In the genomic region with DNA sequence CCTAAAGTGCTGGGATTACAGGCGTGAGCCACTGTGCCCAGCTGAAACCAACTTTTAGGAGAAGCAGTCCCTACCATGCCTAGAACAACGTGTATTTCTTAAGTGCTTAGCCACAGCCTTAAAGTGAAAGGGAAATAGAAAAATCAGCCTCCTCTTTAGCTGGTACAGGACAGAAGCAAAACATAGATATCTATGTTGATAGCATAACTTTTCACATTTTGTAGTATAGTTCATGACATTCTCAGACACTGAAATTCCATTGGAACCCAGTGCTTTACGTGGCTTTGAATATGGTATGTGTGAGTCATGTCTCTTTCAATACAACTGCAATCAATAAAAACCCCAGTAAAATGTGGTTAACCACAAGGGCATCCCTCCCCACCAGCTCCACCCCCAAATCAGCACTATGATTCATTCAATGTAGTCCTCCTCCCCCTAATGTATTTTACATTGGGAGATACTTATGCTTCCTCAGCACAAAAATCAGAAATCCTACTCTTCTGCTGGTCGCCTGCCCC, we compare ENCODE assay signal across 8 cellular contexts. TPM values are rescaled to one million over a fixed set of nuclear protein-coding genes. Genes with fewer than 3 reads are reported as not detected.
DNase-seq lines count a peak whose midpoint lies in the region; ATAC-seq and TF ChIP-seq lines count a peak whose summit lies in the region.

No MANE protein-coding gene starts in this region.

- H3K36me3 Mint-ChIP-seq in activated naive CD4-positive, alpha-beta T cell treated with anti-CD3 and anti-CD28 coated beads, Interleukin-2, amount 50 U/mL, for 24 hours, result no peaks in the 10 kb centered on the region

- H3K4me3 Mint-ChIP-seq in activated naive CD4-positive, alpha-beta T cell treated with anti-CD3 and anti-CD28 coated beads, Interleukin-2, amount 50 U/mL, for 24 hours, result no peak overlapping the region

- no peaks in the 10 kb centered on the region for H3K4me1 ChIP-seq in mucosa of descending colon (ENCODE audit: low read depth)

- H3K9me3 Mint-ChIP-seq in activated naive CD4-positive, alpha-beta T cell treated with anti-CD3 and anti-CD28 coated beads, Interleukin-2, amount 50 U/mL, for 24 hours, result no peaks in the 10 kb centered on the region

- peaks cover 24% of the 10 kb centered on the region for H3K27me3 Mint-ChIP-seq in activated naive CD4-positive, alpha-beta T cell treated with anti-CD3 and anti-CD28 coated beads, Interleukin-2, amount 50 U/mL, for 24 hours

- H3K27ac Mint-ChIP-seq in activated naive CD4-positive, alpha-beta T cell treated with anti-CD3 and anti-CD28 coated beads, Interleukin-2, amount 50 U/mL, for 24 hours, result peak overlapping the region; percentile 84

- H3K4me1 Mint-ChIP-seq in activated naive CD4-positive, alpha-beta T cell treated with anti-CD3 and anti-CD28 coated beads, Interleukin-2, amount 50 U/mL, for 24 hours, result peaks cover 11% of the 10 kb centered on the region

- ATAC-seq in GM18867 (IDR thresholded peaks at IDR 0.05; ENCODE audit: unreplicated experiment) (peak; percentile 84), HG02943 (IDR thresholded peaks at IDR 0.05; ENCODE audit: low read depth, unreplicated experiment) (peak; percentile 71), mucosa of descending colon (no peak)

- H3K4me3 ChIP-seq in mucosa of descending colon, result no peak overlapping the region

- intact Hi-C loops in mucosa of descending colon (cut with DNase I, micrococcal nuclease), result no loop called here

- DNase-seq in RPMI7951 (ENCODE audit: low read depth) (peak; percentile 97), non-pigmented ciliary epithelial cell (ENCODE audit: low read depth) (peak; percentile 98), mucosa of descending colon (no peak), mesenteric fat pad (ENCODE audit: low spot score) (no peak), NCI-H2029 treated with DMSO at 0.1 percent for 48 hours (lab: John Stamatoyannopoulos, UW) (no peak)

- H3K36me3 ChIP-seq in mucosa of descending colon (ENCODE audit: low read depth), result no peaks in the 10 kb centered on the region

- H3K9me3 ChIP-seq in mucosa of descending colon, result no peaks in the 10 kb centered on the region

- TF ChIP-seq CTCF in mucosa of descending colon (IDR thresholded peaks at IDR 0.05), result no peak

RNA-seq across cellular contexts. Expression of a gene that starts 32.1 kb away (rescaled TPM):
- 11.3 and 18.7 TPM in 2 replicates for total RNA-seq in RPMI7951 (2014; rRNA removed; shearing (Covaris generic))
- total RNA-seq in mucosa of descending colon, result 1 to 10 TPM in 1 of 3 donors, under 1 TPM in 2; 0.09 to 8.5 (median 0.48) TPM
- 1.6 TPM for total RNA-seq in mesenteric fat pad

Comparison
In these comparisons a context has a peak if more than half of its experiments do, and no peak if none do; other contexts are left out.
1. DNase-seq: peak in RPMI7951 (single experiment) and non-pigmented ciliary epithelial cell (single experiment); none in mucosa of descending colon (0 of 3), mesenteric fat pad (single experiment) and NCI-H2029 treated with DMSO at 0.1 percent for 48 hours (single experiment).